ENCODE assay signal across 22 cellular contexts in the genomic region with DNA sequence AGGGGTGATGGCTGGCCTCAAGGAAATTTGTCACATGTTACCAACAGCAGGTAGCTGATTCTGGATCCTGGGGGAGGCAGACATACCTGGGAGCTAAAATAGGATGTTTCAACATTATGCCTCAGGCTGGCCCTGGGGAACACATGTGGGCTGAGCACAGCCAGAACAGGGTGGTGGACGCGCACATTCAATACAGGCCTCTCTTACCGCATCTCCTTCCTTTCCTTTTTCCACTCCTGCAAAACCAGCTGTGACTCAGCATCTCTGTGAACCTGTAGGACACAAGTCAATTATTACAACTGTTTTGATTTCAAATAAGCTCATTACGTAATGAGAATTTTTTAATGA.
A peak's percentile ranks its signal among the peaks of the same experiment; 100 is the strongest.
DNase-seq lines count a peak whose midpoint lies in the region; ATAC-seq and TF ChIP-seq lines count a peak whose summit lies in the region.
"Had no signal": no experiment of that assay in that cellular context is flagged by ENCODE, and none has a peak within 500 bp of the region (broad histone marks: within the 10 kb centered on the region; RNA-seq: fewer than 3 reads in every experiment).

No MANE protein-coding gene starts in this region.

- H3K14ac ChIP-seq in trophoblast cell (ENCODE audit: low read length), result no peak overlapping the region

- H3K79me2 ChIP-seq in PC-9 (ENCODE audit: low read depth) (no peaks in the 10 kb centered on the region), trophoblast cell (ENCODE audit: control insufficient read depth, insufficient read depth, low read length, poor library complexity) (peaks cover 3% of the 10 kb centered on the region)

- H3K27me3 ChIP-seq in PC-9 (ENCODE audit: insufficient read depth, low read depth) (no peaks in the 10 kb centered on the region), trophoblast cell (ENCODE audit: insufficient read depth, low read length) (no peaks in the 10 kb centered on the region), upper lobe of left lung (no peaks in the 10 kb centered on the region)
- H3K27me3 ChIP-seq: adrenal gland had no signal

- H3K9me3 ChIP-seq in PC-9 (ENCODE audit: insufficient read depth, low read depth) (no peaks in the 10 kb centered on the region), trophoblast cell (ENCODE audit: insufficient read depth, low read depth, low read length) (no peaks in the 10 kb centered on the region), upper lobe of left lung (no peaks in the 10 kb centered on the region)
- H3K9me3 ChIP-seq: adrenal gland, thoracic aorta had no signal

- no peak for ATAC-seq in activated CD8-positive, alpha-beta T cell treated with anti-CD3 and anti-CD28 coated beads for 36 hours
- no peak for ATAC-seq in upper lobe of left lung (ENCODE audit: low FRiP score in 2 of 2)
- ATAC-seq: CD8-positive, alpha-beta T cell; GM12878; left cardiac atrium had no signal

- intact Hi-C loops in PC-9 (cut with micrococcal nuclease; ENCODE audit: unreplicated experiment), result loop anchor here (1.0 kb wide), 1 partner anchor 61 kb away; a partner anchor contains a TSS
- intact Hi-C loops in activated CD8-positive, alpha-beta T cell treated with anti-CD3 and anti-CD28 coated beads for 36 hours (cut with micrococcal nuclease), result no loop called here

- CTCF ChIA-PET in PC-9 (lab: Charles Lee), result no interaction called here
- CTCF ChIA-PET in activated CD8-positive, alpha-beta T cell treated with anti-CD3 and anti-CD28 coated beads for 36 hours (lab: Charles Lee), result no interaction called here

- no peak overlapping the region for H2BK120ac ChIP-seq in trophoblast cell (ENCODE audit: insufficient read depth, low read length, poor library complexity)

- H3K4ac ChIP-seq in trophoblast cell (ENCODE audit: low read depth, low read length), result no peak overlapping the region

- no peaks in the 10 kb centered on the region for H3K9me3 Mint-ChIP-seq in activated CD8-positive, alpha-beta T cell treated with anti-CD3 and anti-CD28 coated beads for 36 hours
- H3K9me3 Mint-ChIP-seq: CD8-positive, alpha-beta T cell had no signal

- no peak for TF ChIP-seq CTCF in PC-9 (conservative IDR thresholded peaks at IDR 0.05)
- TF ChIP-seq CTCF in epithelial cell of esophagus (IDR thresholded peaks at IDR 0.05; ENCODE audit: insufficient read depth, low read depth, low read length, missing control alignments), result no peak
- no peak for TF ChIP-seq CTCF in activated CD8-positive, alpha-beta T cell treated with anti-CD3 and anti-CD28 coated beads for 36 hours (IDR thresholded peaks at IDR 0.05)
- TF ChIP-seq CTCF in upper lobe of left lung (IDR thresholded peaks at IDR 0.05), result no peak

- no peak overlapping the region for H2AFZ ChIP-seq in PC-9
- H2AFZ ChIP-seq in trophoblast cell (ENCODE audit: insufficient read depth, low read length, poor library complexity), result no peak overlapping the region

- no peaks in the 10 kb centered on the region for H3K27me3 Mint-ChIP-seq in activated CD8-positive, alpha-beta T cell treated with anti-CD3 and anti-CD28 coated beads for 36 hours
- H3K27me3 Mint-ChIP-seq: progenitor cell of endocrine pancreas had no signal

- no peak overlapping the region for H3K4me3 Mint-ChIP-seq in activated CD8-positive, alpha-beta T cell treated with anti-CD3 and anti-CD28 coated beads for 36 hours
- H3K4me3 Mint-ChIP-seq: CD8-positive, alpha-beta T cell had no signal

- peaks cover 13% of the 10 kb centered on the region for H3K79me1 ChIP-seq in trophoblast cell (ENCODE audit: low read length)

- H3K4me3 ChIP-seq in PC-9 (no peak overlapping the region), epithelial cell of esophagus (ENCODE audit: low read length) (no peak overlapping the region), trophoblast cell (ENCODE audit: low read depth, low read length) (no peak overlapping the region), upper lobe of left lung (no peak overlapping the region)
- H3K4me3 ChIP-seq: adrenal gland, GM12878, thoracic aorta had no signal

- POLR2A ChIA-PET in PC-9 (lab: Charles Lee; ENCODE audit: unreplicated experiment), result interaction anchor here (0.5 to 0.6 kb wide), 2 partner anchors 55 to 1352 kb away, joined by 3 to 4 read pairs; no protein-coding TSS in a partner anchor
- POLR2A ChIA-PET in activated CD8-positive, alpha-beta T cell treated with anti-CD3 and anti-CD28 coated beads for 36 hours (lab: Charles Lee), result interaction anchor here (0.6 kb wide), 1 partner anchor 1514 kb away, joined by 4 read pairs; no protein-coding TSS in a partner anchor

- DNase-seq in ELR (ENCODE audit: low read depth), result peak; percentile 15
- DNase-seq in PC-9, result peak; percentile 58 to 70
- DNase-seq in epithelial cell of esophagus (ENCODE audit: low read depth), result peak; percentile 42
- DNase-seq in trophoblast cell, result peak; percentile 90 to 97
- DNase-seq in activated CD8-positive, alpha-beta T cell treated with anti-CD3 and anti-CD28 coated beads for 36 hours, result no peak
- DNase-seq in NAMALWA (ENCODE audit: low spot score), result no peak
- DNase-seq in upper lobe of left lung, result no peak
- DNase-seq in Kasumi-1 (lab: John Stamatoyannopoulos, UW), result no peak
- DNase-seq: activated CD4-positive, alpha-beta T cell treated with anti-CD3 and anti-CD28 coated beads for 4 hours; activated effector memory CD4-positive, alpha-beta T cell treated with anti-CD3 and anti-CD28 coated beads, Interleukin-2, amount 50 U/mL, for 16 hours; adrenal gland; CD8-positive, alpha-beta T cell; erythroblast; left cardiac atrium; NCI-H2081 treated with DMSO at 0.1 percent for 48 hours; NCI-H524; stimulated activated CD4-positive, alpha-beta T cell treated with anti-CD3 and anti-CD28 coated beads, Interleukin-1b, Interleukin-23, amount 100 ng/mL, for 48 hours; stimulated activated naive CD4-positive, alpha-beta T cell had no signal

- peaks cover 25% of the 10 kb centered on the region; the same call in 1 of the 2 replicates for H3K36me3 ChIP-seq in PC-9 (ENCODE audit: low read depth)
- H3K36me3 ChIP-seq in trophoblast cell (ENCODE audit: control insufficient read depth in 1 of 2, insufficient read depth in 2 of 2, low read length in 2 of 2), result peaks cover 13 to 16% of the 10 kb centered on the region in 2 experiments
- peaks cover 0 to 18% (median 8%) of the 10 kb centered on the region in 4 donors for H3K36me3 ChIP-seq in upper lobe of left lung

- H3K4me2 ChIP-seq in PC-9, result peak overlapping the region; percentile 51
- H3K4me2 ChIP-seq in trophoblast cell (ENCODE audit: low read length), result peak overlapping the region; percentile 2
- H3K4me2 ChIP-seq: KMS-11 had no signal

- no peak overlapping the region for H2AK5ac ChIP-seq in trophoblast cell (ENCODE audit: low read length)

- no peaks in the 10 kb centered on the region for H4K20me1 ChIP-seq in PC-9 (ENCODE audit: insufficient read depth)

- H2BK5ac ChIP-seq in trophoblast cell (ENCODE audit: low read depth, low read length, poor library complexity), result no peak overlapping the region

- no peak overlapping the region for H3K23ac ChIP-seq in trophoblast cell (ENCODE audit: low read length)

- peaks cover 15% of the 10 kb centered on the region; the same call in 1 of the 2 replicates for H3F3A ChIP-seq in PC-9 (ENCODE audit: insufficient read depth, low read depth)

- TF ChIP-seq POLR2A in upper lobe of left lung (IDR thresholded peaks at IDR 0.05), result no peak

- no peaks in the 10 kb centered on the region for H3K9me2 ChIP-seq in PC-9 (ENCODE audit: insufficient read depth)

- peaks cover 35% of the 10 kb centered on the region for H3K36me3 Mint-ChIP-seq in activated CD8-positive, alpha-beta T cell treated with anti-CD3 and anti-CD28 coated beads for 36 hours (ENCODE audit: low read depth)

- no TSS peak for BruUV-seq in PC-9 (replicated peaks; lab: Mats Ljungman, UMichigan)

- no peak overlapping the region for H3K9ac ChIP-seq in trophoblast cell (ENCODE audit: low read length)
- H3K9ac ChIP-seq: KMS-11 had no signal

- no peak overlapping the region for H2BK12ac ChIP-seq in trophoblast cell (ENCODE audit: low read length)

- no peak overlapping the region for H4K91ac ChIP-seq in trophoblast cell (ENCODE audit: low read depth, low read length)

- no peaks in the 10 kb centered on the region for H3K4me1 Mint-ChIP-seq in activated CD8-positive, alpha-beta T cell treated with anti-CD3 and anti-CD28 coated beads for 36 hours (ENCODE audit: low read depth)

- H3K27ac Mint-ChIP-seq in activated CD8-positive, alpha-beta T cell treated with anti-CD3 and anti-CD28 coated beads for 36 hours, result no peak overlapping the region
- H3K27ac Mint-ChIP-seq: CD8-positive, alpha-beta T cell; progenitor cell of endocrine pancreas had no signal

- TF ChIP-seq EP300 in upper lobe of left lung (IDR thresholded peaks at IDR 0.05), result no peak

- no peak overlapping the region for H4K8ac ChIP-seq in trophoblast cell (ENCODE audit: low read depth, low read length)

- WGBS in trophoblast cell (ENCODE audit: extremely low coverage, insufficient coverage, insufficient read length), result no CpG with 5 or more reads among the region's 4 CpGs
- WGBS in upper lobe of left lung, 2 donors, result 92 to 97% methylated on average over 4 of the region's 4 CpGs

- no peak overlapping the region for H3K18ac ChIP-seq in trophoblast cell (ENCODE audit: low read length)

- no peak overlapping the region for H4K12ac ChIP-seq in trophoblast cell (ENCODE audit: low read depth, low read length)

- H3K4me1 ChIP-seq in PC-9 (replicated peaks; ENCODE audit: insufficient read depth) (peaks cover 24% of the 10 kb centered on the region), trophoblast cell (ENCODE audit: control insufficient read depth in 1 of 2, insufficient read depth in 2 of 2, low read length in 2 of 2) (peaks cover 13 to 17% of the 10 kb centered on the region in 2 experiments), upper lobe of left lung (no peaks in the 10 kb centered on the region)

- H3K27ac ChIP-seq in PC-9 (peak overlapping the region; percentile 63), trophoblast cell (ENCODE audit: low read depth, low read length) (peak overlapping the region; percentile 70), upper lobe of left lung (no peak overlapping the region)
- H3K27ac ChIP-seq: adrenal gland, KMS-11, thoracic aorta had no signal

Comparison
In these comparisons a context has a peak if more than half of its experiments do, and no peak if none do; other contexts are left out.
1. DNase-seq: peak in ELR (single experiment), PC-9 (2 of 2), epithelial cell of esophagus (single experiment) and trophoblast cell (2 of 2); none in activated CD8-positive, alpha-beta T cell treated with anti-CD3 and anti-CD28 coated beads for 36 hours (single experiment), NAMALWA (single experiment), upper lobe of left lung (0 of 2) and Kasumi-1 (0 of 2).
2. H3K27ac ChIP-seq: peak in PC-9 (single experiment) and trophoblast cell (single experiment); none in upper lobe of left lung (0 of 4).